In genomic region chr4:10765386-10765785, GRCh38 we compare ENCODE assay signal across 24 cellular contexts.
"Had no signal": no experiment of that assay in that cellular context is flagged by ENCODE, and none has a peak within 500 bp of the region (broad histone marks: within the 10 kb centered on the region; RNA-seq: fewer than 3 reads in every experiment).

No MANE protein-coding gene starts in this region.

- H3K4me2 ChIP-seq: SK-N-SH had no signal

- H3K27me3 ChIP-seq: adrenal gland had no signal

- ATAC-seq: activated CD4-positive, alpha-beta T cell treated with anti-CD3 and anti-CD28 coated beads for 36 hours; activated CD8-positive, alpha-beta T cell treated with anti-CD3 and anti-CD28 coated beads for 36 hours; activated T-cell treated with anti-CD3 and anti-CD28 coated beads, Interleukin-2, amount 50 U/mL, for 72 hours; Right ventricle myocardium inferior had no signal

- H3K4me1 ChIP-seq: adrenal gland had no signal

- H3K9ac ChIP-seq: SK-N-SH had no signal

- H3K27ac ChIP-seq: adrenal gland, WERI-Rb-1 had no signal

- H3K4me3 ChIP-seq: adrenal gland had no signal

- H3K36me3 ChIP-seq: adrenal gland, WERI-Rb-1 had no signal

- DNase-seq: activated CD4-positive, alpha-beta T cell treated with anti-CD3 and anti-CD28 coated beads for 36 hours; activated CD8-positive, alpha-beta memory T cell treated with anti-CD3 and anti-CD28 coated beads, Interleukin-2, amount 50 U/mL, for 4 hours; activated CD8-positive, alpha-beta T cell treated with anti-CD3 and anti-CD28 coated beads for 36 hours; activated naive CD4-positive, alpha-beta T cell treated with anti-CD3 and anti-CD28 coated beads, Interleukin-2, amount 50 U/mL, for 16 hours; activated naive CD8-positive, alpha-beta T cell treated with anti-CD3 and anti-CD28 coated beads, Interleukin-2, amount 10 ng/mL, durations not matched to agents 7 days and 5 days; activated T-cell treated with anti-CD3 and anti-CD28 coated beads, Interleukin-2, amount 50 U/mL, for 72 hours; adrenal gland; anterior cingulate cortex; cerebellar nuclear complex; Karpas-422; MM.1S; NCI-H1105; NCI-H1436; NCI-H1930; NCI-H2107; NCI-H2227 treated with DMSO at 0.1 percent for 48 hours; NCI-H446 treated with DMSO at 0.1 percent for 48 hours; NCI-H524 treated with DMSO at 0.1 percent for 48 hours; NCI-H82; RPMI8226; SK-N-SH; T-helper 1 cell; WERI-Rb-1 had no signal
